8 cellular contexts compared by ENCODE assay signal in the genomic region with DNA sequence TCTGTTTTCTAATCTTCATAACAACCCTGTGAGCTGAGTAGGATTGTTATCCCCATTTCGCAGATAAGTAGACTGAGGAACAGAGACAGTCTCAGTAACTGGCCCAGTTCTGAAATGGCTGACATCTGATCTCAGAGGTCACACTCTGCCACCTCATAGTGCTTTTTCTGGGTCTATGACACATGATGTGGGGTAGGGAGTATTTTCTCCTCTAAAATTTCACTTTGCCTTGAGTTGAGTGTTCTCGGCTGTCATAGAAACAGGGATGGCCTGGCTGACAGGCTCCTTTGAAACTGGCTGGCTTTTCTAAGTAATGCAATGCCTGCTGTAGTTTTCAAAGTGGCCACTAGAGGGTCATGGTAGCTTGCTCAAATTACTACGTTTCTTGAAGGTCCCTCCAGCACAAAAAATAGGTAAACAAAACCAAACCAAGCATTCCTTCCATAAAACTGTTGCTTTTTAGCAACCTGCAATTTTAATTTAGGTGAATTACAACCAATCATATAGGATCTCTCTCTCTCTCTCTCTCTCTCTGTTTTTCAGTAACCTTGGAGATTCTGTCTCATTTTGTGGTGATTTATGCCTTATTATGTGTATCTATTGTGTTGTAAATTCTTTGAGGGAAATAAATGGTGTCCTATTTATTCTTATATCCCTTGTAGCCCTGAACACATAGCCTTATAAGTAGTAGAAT.
DNase-seq lines count a peak whose midpoint lies in the region; ATAC-seq and TF ChIP-seq lines count a peak whose summit lies in the region.

No MANE protein-coding gene starts in this region.

- H3K9me3 ChIP-seq in HCT116 (ENCODE audit: control insufficient read depth in 1 of 2, insufficient read depth in 1 of 2, low read depth in 1 of 2, low read length in 2 of 2) = no peaks in the 10 kb centered on the region

- no peaks in the 10 kb centered on the region for H3K27me3 ChIP-seq in HCT116 (ENCODE audit: insufficient read depth, low read length)

- no peaks in the 10 kb centered on the region for H3K4me1 ChIP-seq in HCT116 (ENCODE audit: control insufficient read depth in 1 of 2, insufficient read depth in 2 of 2, low read length in 2 of 2)

- no TSS peak for BruUV-seq in HCT116 (replicated peaks; lab: Mats Ljungman, UMichigan)

- DNase-seq in HCT116 (ENCODE audit: low read depth, low spot score) = peak; percentile 59
- peak; percentile 59 for DNase-seq in NCI-H1048 (lab: John Stamatoyannopoulos, UW)
- peak in 3 of 5 experiments; percentile 15 to 64 (median 15) for DNase-seq in T-helper 2 cell
- DNase-seq in astrocyte of the hippocampus (ENCODE audit: low read depth, low spot score) = peak; percentile 83
- DNase-seq in iPS DF 19.7 (ENCODE audit: low read depth, low spot score) = peak; percentile 45
- DNase-seq in stimulated activated CD4-positive, alpha-beta T cell treated with anti-CD3 and anti-CD28 coated beads, Interleukin-12 subunit alpha, Interleukin-12 subunit beta, amount 100 ng/mL, for 48 hours (ENCODE audit: low read depth in 2 of 3, low spot score in 1 of 3) = peak; percentile 22 to 72 (median 51)
- DNase-seq in GF-D8 (lab: John Stamatoyannopoulos, UW) = no peak

- intact Hi-C loops in HCT116 (cut with micrococcal nuclease) = loop anchor here (1.0 kb wide), 1 partner anchor 238 kb away; no protein-coding TSS in a partner anchor

- H3K9ac ChIP-seq in HCT116 (ENCODE audit: low read length) = no peak overlapping the region

- H3K79me2 ChIP-seq in HCT116 (ENCODE audit: insufficient read depth, low read length) = no peaks in the 10 kb centered on the region

- no peaks in the 10 kb centered on the region for H4K20me1 ChIP-seq in HCT116 (ENCODE audit: insufficient read depth)

- H2AFZ ChIP-seq in HCT116 (ENCODE audit: low read depth, low read length, poor library complexity, severe bottlenecking) = peak overlapping the region; percentile 97

- TF ChIP-seq RAD21 in HCT116 (IDR thresholded peaks at IDR 0.05; ENCODE audit: low read depth) = peak; percentile 72

- no peaks in the 10 kb centered on the region for H3K36me3 ChIP-seq in HCT116 (ENCODE audit: control insufficient read depth in 1 of 2, insufficient read depth in 2 of 2, low read length in 2 of 2)

- H3K27ac ChIP-seq in HCT116 (ENCODE audit: low read depth, low read length) = no peak overlapping the region

- H3K4me2 ChIP-seq in HCT116 (ENCODE audit: low read length) = no peak overlapping the region

- CTCF ChIA-PET in HCT116 (lab: Charles Lee) = interaction anchor here (0.6 to 2.2 kb wide), 8 partner anchors 9 to 346 kb away, joined by 3 to 12 read pairs (median 4); no protein-coding TSS in a partner anchor

- RAD21 ChIA-PET in HCT116 (lab: Charles Lee; ENCODE audit: low non-redundant PET in 1 of 2, low total read pairs in 2 of 2, uncharacterized antibody in 2 of 2, unreplicated experiment in 2 of 2) = no interaction called here

- H3K9me2 ChIP-seq in HCT116 (ENCODE audit: insufficient read depth) = no peaks in the 10 kb centered on the region

- TF ChIP-seq POLR2A in HCT116 (IDR thresholded peaks at IDR 0.05; ENCODE audit: borderline replicate concordance, extremely low read depth, insufficient read depth, insufficient read length) = no peak

- TF ChIP-seq CTCF in GM12873 (IDR thresholded peaks at IDR 0.05; ENCODE audit: insufficient read depth, low read depth, low read length, missing control alignments) (peak; percentile 94), HCT116 (IDR thresholded peaks at IDR 0.05 in 2 of 3, conservative IDR thresholded peaks at IDR 0.05 in 1 of 3; ENCODE audit: borderline replicate concordance in 1 of 3, insufficient read depth in 1 of 3, low read depth in 2 of 3, low read length in 2 of 3) (peak; percentile 56 to 92 (median 90); a peak in 5 of 6 replicates)

- no peak overlapping the region for H3K4me3 ChIP-seq in HCT116 (replicated peaks in 1 of 2; ENCODE audit: low read depth in 1 of 2, low read length in 2 of 2)

- POLR2A ChIA-PET in HCT116 (lab: Charles Lee) = interaction anchor here (0.7 kb wide), 1 partner anchor 22 kb away, joined by 3 read pairs; no protein-coding TSS in a partner anchor

- ATAC-seq in HCT116 = peak; percentile 97

TF ChIP-seq in HCT116, 20 proteins besides CTCF, POLR2A, EP300 and RAD21:
- no peak for TF ChIP-seq FOSL1 (IDR thresholded peaks at IDR 0.05; ENCODE audit: low read depth)
- TF ChIP-seq, protein P1, sequence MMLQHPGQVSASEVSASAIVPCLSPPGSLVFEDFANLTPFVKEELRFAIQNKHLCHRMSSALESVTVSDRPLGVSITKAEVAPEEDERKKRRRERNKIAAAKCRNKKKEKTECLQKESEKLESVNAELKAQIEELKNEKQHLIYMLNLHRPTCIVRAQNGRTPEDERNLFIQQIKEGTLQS (IDR thresholded peaks at IDR 0.05) = no peak
- TF ChIP-seq, protein P2, sequence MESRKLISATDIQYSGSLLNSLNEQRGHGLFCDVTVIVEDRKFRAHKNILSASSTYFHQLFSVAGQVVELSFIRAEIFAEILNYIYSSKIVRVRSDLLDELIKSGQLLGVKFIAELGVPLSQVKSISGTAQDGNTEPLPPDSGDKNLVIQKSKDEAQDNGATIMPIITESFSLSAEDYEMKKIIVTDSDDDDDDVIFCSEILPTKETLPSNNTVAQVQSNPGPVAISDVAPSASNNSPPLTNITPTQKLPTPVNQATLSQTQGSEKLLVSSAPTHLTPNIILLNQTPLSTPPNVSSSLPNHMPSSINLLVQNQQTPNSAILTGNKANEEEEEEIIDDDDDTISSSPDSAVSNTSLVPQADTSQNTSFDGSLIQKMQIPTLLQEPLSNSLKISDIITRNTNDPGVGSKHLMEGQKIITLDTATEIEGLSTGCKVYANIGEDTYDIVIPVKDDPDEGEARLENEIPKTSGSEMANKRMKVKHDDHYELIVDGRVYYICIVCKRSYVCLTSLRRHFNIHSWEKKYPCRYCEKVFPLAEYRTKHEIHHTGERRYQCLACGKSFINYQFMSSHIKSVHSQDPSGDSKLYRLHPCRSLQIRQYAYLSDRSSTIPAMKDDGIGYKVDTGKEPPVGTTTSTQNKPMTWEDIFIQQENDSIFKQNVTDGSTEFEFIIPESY (IDR thresholded peaks at IDR 0.05; ENCODE audit: extremely low read depth, insufficient replicate concordance, low read length) = no peak
- TF ChIP-seq, protein P3, sequence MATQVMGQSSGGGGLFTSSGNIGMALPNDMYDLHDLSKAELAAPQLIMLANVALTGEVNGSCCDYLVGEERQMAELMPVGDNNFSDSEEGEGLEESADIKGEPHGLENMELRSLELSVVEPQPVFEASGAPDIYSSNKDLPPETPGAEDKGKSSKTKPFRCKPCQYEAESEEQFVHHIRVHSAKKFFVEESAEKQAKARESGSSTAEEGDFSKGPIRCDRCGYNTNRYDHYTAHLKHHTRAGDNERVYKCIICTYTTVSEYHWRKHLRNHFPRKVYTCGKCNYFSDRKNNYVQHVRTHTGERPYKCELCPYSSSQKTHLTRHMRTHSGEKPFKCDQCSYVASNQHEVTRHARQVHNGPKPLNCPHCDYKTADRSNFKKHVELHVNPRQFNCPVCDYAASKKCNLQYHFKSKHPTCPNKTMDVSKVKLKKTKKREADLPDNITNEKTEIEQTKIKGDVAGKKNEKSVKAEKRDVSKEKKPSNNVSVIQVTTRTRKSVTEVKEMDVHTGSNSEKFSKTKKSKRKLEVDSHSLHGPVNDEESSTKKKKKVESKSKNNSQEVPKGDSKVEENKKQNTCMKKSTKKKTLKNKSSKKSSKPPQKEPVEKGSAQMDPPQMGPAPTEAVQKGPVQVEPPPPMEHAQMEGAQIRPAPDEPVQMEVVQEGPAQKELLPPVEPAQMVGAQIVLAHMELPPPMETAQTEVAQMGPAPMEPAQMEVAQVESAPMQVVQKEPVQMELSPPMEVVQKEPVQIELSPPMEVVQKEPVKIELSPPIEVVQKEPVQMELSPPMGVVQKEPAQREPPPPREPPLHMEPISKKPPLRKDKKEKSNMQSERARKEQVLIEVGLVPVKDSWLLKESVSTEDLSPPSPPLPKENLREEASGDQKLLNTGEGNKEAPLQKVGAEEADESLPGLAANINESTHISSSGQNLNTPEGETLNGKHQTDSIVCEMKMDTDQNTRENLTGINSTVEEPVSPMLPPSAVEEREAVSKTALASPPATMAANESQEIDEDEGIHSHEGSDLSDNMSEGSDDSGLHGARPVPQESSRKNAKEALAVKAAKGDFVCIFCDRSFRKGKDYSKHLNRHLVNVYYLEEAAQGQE (IDR thresholded peaks at IDR 0.05; ENCODE audit: low read depth) = no peak
- TF ChIP-seq SIN3A (IDR thresholded peaks at IDR 0.05; ENCODE audit: low read depth) = no peak
- no peak for TF ChIP-seq CEBPB (IDR thresholded peaks at IDR 0.05; ENCODE audit: low read depth)
- TF ChIP-seq EZH2 (IDR thresholded peaks at IDR 0.05) = no peak
- TF ChIP-seq SP1 (IDR thresholded peaks at IDR 0.05; ENCODE audit: low read depth) = no peak
TF ChIP-seq in HCT116: peak in this region for 0.
